In genomic region chr9:127937046-127937382, GRCh38 we compare ENCODE assay signal across 8 cellular contexts. TPM values are rescaled to one million over a fixed set of nuclear protein-coding genes. Genes with fewer than 3 reads are reported as not detected.
DNase-seq lines count a peak whose midpoint lies in the region; ATAC-seq, FAIRE-seq and TF ChIP-seq lines count a peak whose summit lies in the region.

No MANE protein-coding gene starts in this region.

- WGBS in ectodermal cell, 2 experiments: 25 to 27% methylated on average over 6 of the region's 6 CpGs

- H3K4me3 Mint-ChIP-seq in CD4-positive, CD25-positive, alpha-beta regulatory T cell: peak overlapping the region; percentile 92 to 98 (median 96)

- FAIRE-seq in urothelium cell line (lab: Jason Lieb, UNC): no peak

- peaks cover 7% of the 10 kb centered on the region for H3K27me3 Mint-ChIP-seq in CD4-positive, CD25-positive, alpha-beta regulatory T cell

- H3K9me3 Mint-ChIP-seq in CD4-positive, CD25-positive, alpha-beta regulatory T cell: no peaks in the 10 kb centered on the region

- ATAC-seq in CD4-positive, CD25-positive, alpha-beta regulatory T cell (ENCODE audit: low read depth in 2 of 2): no peak
- no peak for ATAC-seq in HG03378 (IDR thresholded peaks at IDR 0.05; ENCODE audit: unreplicated experiment)

- H3K27ac ChIP-seq in CD4-positive, CD25-positive, alpha-beta regulatory T cell (ENCODE audit: insufficient read depth, low read length, poor library complexity, severe bottlenecking): peak overlapping the region; percentile 74
- no peak overlapping the region for H3K27ac ChIP-seq in ectodermal cell (ENCODE audit: insufficient read depth, low read depth, low read length, poor library complexity, severe bottlenecking)
- H3K27ac ChIP-seq in neural cell (ENCODE audit: low read length): no peak overlapping the region

- no peak for TF ChIP-seq CTCF in neural cell (IDR thresholded peaks at IDR 0.05; ENCODE audit: poor library complexity, severe bottlenecking)

- no peak for DNase-seq in CD4-positive, CD25-positive, alpha-beta regulatory T cell
- DNase-seq in MG63 (no peak), cerebellum (ENCODE audit: low spot score) (no peak), urothelium cell line (ENCODE audit: low spot score) (no peak), NCI-H2081 treated with DMSO at 0.1 percent for 48 hours (lab: John Stamatoyannopoulos, UW) (no peak)

- no peaks in the 10 kb centered on the region for H3K9me3 ChIP-seq in CD4-positive, CD25-positive, alpha-beta regulatory T cell (ENCODE audit: control insufficient read depth in 2 of 2, low read length in 2 of 2)
- H3K9me3 ChIP-seq in MG63 (no peaks in the 10 kb centered on the region), ectodermal cell (ENCODE audit: control insufficient read depth, low read length) (no peaks in the 10 kb centered on the region), neural cell (ENCODE audit: low read length) (no peaks in the 10 kb centered on the region)

- H3K9ac ChIP-seq in neural cell (ENCODE audit: low read length): peak overlapping the region; percentile 65

- H3K4me2 ChIP-seq in neural cell (ENCODE audit: low read length): peak overlapping the region; percentile 95

- H3K27me3 ChIP-seq in CD4-positive, CD25-positive, alpha-beta regulatory T cell (ENCODE audit: control insufficient read depth, insufficient read depth, low read length): no peaks in the 10 kb centered on the region
- no peaks in the 10 kb centered on the region for H3K27me3 ChIP-seq in MG63
- no peaks in the 10 kb centered on the region for H3K27me3 ChIP-seq in ectodermal cell (ENCODE audit: control insufficient read depth, insufficient read depth, low read length, poor library complexity, severe bottlenecking)
- no peaks in the 10 kb centered on the region for H3K27me3 ChIP-seq in neural cell (ENCODE audit: insufficient read depth, low read depth, low read length)

- TF ChIP-seq EP300 in neural cell (conservative IDR thresholded peaks at IDR 0.05; ENCODE audit: poor library complexity, severe bottlenecking): no peak

- peaks cover 22% of the 10 kb centered on the region for H3K36me3 ChIP-seq in CD4-positive, CD25-positive, alpha-beta regulatory T cell (ENCODE audit: control insufficient read depth, insufficient read depth, low read length)
- peaks cover 43% of the 10 kb centered on the region for H3K36me3 ChIP-seq in MG63
- peaks cover 2% of the 10 kb centered on the region for H3K36me3 ChIP-seq in ectodermal cell (ENCODE audit: control insufficient read depth, insufficient read depth, low read length)
- H3K36me3 ChIP-seq in neural cell (ENCODE audit: insufficient read depth, low read length): no peaks in the 10 kb centered on the region

- H3K4me1 ChIP-seq in CD4-positive, CD25-positive, alpha-beta regulatory T cell (ENCODE audit: control insufficient read depth, insufficient read depth, low read length, poor library complexity, severe bottlenecking): peaks cover 31% of the 10 kb centered on the region
- peaks cover 2% of the 10 kb centered on the region for H3K4me1 ChIP-seq in ectodermal cell (ENCODE audit: control insufficient read depth, insufficient read depth, low read length)

- peaks cover 4 to 58% (median 28%) of the 10 kb centered on the region in 4 donors for H3K4me1 Mint-ChIP-seq in CD4-positive, CD25-positive, alpha-beta regulatory T cell

- no peaks in the 10 kb centered on the region for H3K9me2 ChIP-seq in neural cell (ENCODE audit: insufficient read depth, low read length)

- no peak for TF ChIP-seq RAD21 in neural cell (conservative IDR thresholded peaks at IDR 0.05)

- H4K20me1 ChIP-seq in neural cell (ENCODE audit: insufficient read depth): no peaks in the 10 kb centered on the region

- H3K79me2 ChIP-seq in neural cell (replicated peaks; ENCODE audit: insufficient read depth, low read length): peaks cover 11% of the 10 kb centered on the region

- peaks cover 5% of the 10 kb centered on the region for H3K36me3 Mint-ChIP-seq in CD4-positive, CD25-positive, alpha-beta regulatory T cell

- peak overlapping the region; percentile 93 to 97 (median 97) for H3K27ac Mint-ChIP-seq in CD4-positive, CD25-positive, alpha-beta regulatory T cell

- H2AFZ ChIP-seq in neural cell (ENCODE audit: low read depth, low read length): no peak overlapping the region

- H3F3A ChIP-seq in neural cell (ENCODE audit: insufficient read depth, low read length, poor library complexity, severe bottlenecking): no peaks in the 10 kb centered on the region

- H3K4me3 ChIP-seq in CD4-positive, CD25-positive, alpha-beta regulatory T cell (ENCODE audit: low read depth, low read length): peak overlapping the region; percentile 81
- H3K4me3 ChIP-seq in MG63: peak overlapping the region; percentile 70
- H3K4me3 ChIP-seq in ectodermal cell (ENCODE audit: insufficient read depth, low read depth, low read length): peak overlapping the region; percentile 80
- H3K4me3 ChIP-seq in neural cell (ENCODE audit: low read length): peak overlapping the region; percentile 92

TF ChIP-seq in neural cell, 6 proteins besides CTCF, POLR2A, EP300 and RAD21 (continues in another document):
- TF ChIP-seq SMC3 (conservative IDR thresholded peaks at IDR 0.05; ENCODE audit: poor library complexity) (no peak), EZH2 (IDR thresholded peaks at IDR 0.05; ENCODE audit: borderline replicate concordance, insufficient read depth, low read length, poor library complexity, severe bottlenecking) (no peak), TAF1 (IDR thresholded peaks at IDR 0.05; ENCODE audit: low read depth) (no peak), MXI1 (conservative IDR thresholded peaks at IDR 0.05; ENCODE audit: poor library complexity, severe bottlenecking) (no peak)

RNA-seq across cellular contexts. Expression of gene DPM2, which starts 0.6 kb away (rescaled TPM):
- 35.7 TPM for total RNA-seq in CD4-positive, CD25-positive, alpha-beta regulatory T cell
- 10 to 100 TPM; 27.5 to 30.6 (median 29.7) TPM for polyA plus RNA-seq in CD4-positive, CD25-positive, alpha-beta regulatory T cell
- total RNA-seq in MG63 (2014; rRNA removed; shearing (Covaris generic); ENCODE audit: low replicate concordance): 23.3 and 38.9 TPM in 2 replicates
- 39.8 TPM for polyA plus RNA-seq in ectodermal cell (2013, experiment 1 of 4)
- polyA plus RNA-seq in ectodermal cell (2013, experiment 2 of 4): 38.0 TPM
- 27.9 TPM for polyA plus RNA-seq in ectodermal cell (2013, experiment 3 of 4)
- polyA plus RNA-seq in ectodermal cell (2013, experiment 4 of 4): 34.1 TPM
- 30.5 and 44.9 TPM in 2 replicates for polyA plus RNA-seq in neural cell
- polyA minus RNA-seq in neural cell: 15.3 and 20.8 TPM in 2 replicates
- 11.0 TPM for total RNA-seq in cerebellum

RNA-seq across cellular contexts. Expression of gene PIP5KL1, which starts 6.4 kb away (rescaled TPM):
- total RNA-seq in CD4-positive, CD25-positive, alpha-beta regulatory T cell: 3.3 TPM
- polyA plus RNA-seq in CD4-positive, CD25-positive, alpha-beta regulatory T cell: 1 to 10 TPM in 1 of 4 donors, under 1 TPM in 2, not detected in 1; 0.22 to 1.1 (median 0.81) TPM
- total RNA-seq in MG63 (2014; rRNA removed; shearing (Covaris generic); ENCODE audit: low replicate concordance): 0.13 TPM in 1 of 2 replicates, not detected in the other
- polyA plus RNA-seq in ectodermal cell (2013, experiment 1 of 4): 3.6 TPM
- 4.1 TPM for polyA plus RNA-seq in ectodermal cell (2013, experiment 2 of 4)
- 3.8 TPM for polyA plus RNA-seq in ectodermal cell (2013, experiment 3 of 4)
- polyA plus RNA-seq in ectodermal cell (2013, experiment 4 of 4): 6.3 TPM
- 3.4 and 5.2 TPM in 2 replicates for polyA plus RNA-seq in neural cell
- 2.5 and 6.6 TPM in 2 replicates for polyA minus RNA-seq in neural cell
- total RNA-seq in cerebellum: 3.5 TPM

RNA-seq across cellular contexts. Expression of gene ST6GALNAC4, which starts 20.2 kb away (rescaled TPM):
- 31.6 TPM for total RNA-seq in CD4-positive, CD25-positive, alpha-beta regulatory T cell
- polyA plus RNA-seq in CD4-positive, CD25-positive, alpha-beta regulatory T cell: 10 to 100 TPM; 23.1 to 23.8 (median 23.7) TPM
- 4.7 and 26.9 TPM in 2 replicates for total RNA-seq in MG63 (2014; rRNA removed; shearing (Covaris generic); ENCODE audit: low replicate concordance)
- polyA plus RNA-seq in ectodermal cell (2013, experiment 1 of 4): 8.7 TPM
- polyA plus RNA-seq in ectodermal cell (2013, experiment 2 of 4): 8.1 TPM
- polyA plus RNA-seq in ectodermal cell (2013, experiment 3 of 4): 10.3 TPM
- 10.7 TPM for polyA plus RNA-seq in ectodermal cell (2013, experiment 4 of 4)
- polyA plus RNA-seq in neural cell: 4.8 and 5.9 TPM in 2 replicates
- polyA minus RNA-seq in neural cell: 5.8 and 6.8 TPM in 2 replicates
- total RNA-seq in cerebellum: 9.0 TPM

RNA-seq across cellular contexts. Expression of gene ST6GALNAC6, which starts 37.6 kb away (rescaled TPM):
- total RNA-seq in CD4-positive, CD25-positive, alpha-beta regulatory T cell: 136 TPM
- 10 to 100 TPM; 43.7 to 50.5 (median 47.9) TPM for polyA plus RNA-seq in CD4-positive, CD25-positive, alpha-beta regulatory T cell
- total RNA-seq in MG63 (2014; rRNA removed; shearing (Covaris generic); ENCODE audit: low replicate concordance): 40.5 and 47.3 TPM in 2 replicates
- polyA plus RNA-seq in ectodermal cell (2013, experiment 1 of 4): 33.3 TPM
- polyA plus RNA-seq in ectodermal cell (2013, experiment 2 of 4): 31.3 TPM
- polyA plus RNA-seq in ectodermal cell (2013, experiment 3 of 4): 26.3 TPM
- 29.3 TPM for polyA plus RNA-seq in ectodermal cell (2013, experiment 4 of 4)
- 44.2 and 59.3 TPM in 2 replicates for polyA plus RNA-seq in neural cell
- polyA minus RNA-seq in neural cell: 30.3 and 33.8 TPM in 2 replicates
- 18.8 TPM for total RNA-seq in cerebellum

RNA-seq across cellular contexts. Expression of gene EEIG1, which starts 43.8 kb away (rescaled TPM):
- 402 TPM for total RNA-seq in CD4-positive, CD25-positive, alpha-beta regulatory T cell
- polyA plus RNA-seq in CD4-positive, CD25-positive, alpha-beta regulatory T cell: 100 to 1,000 TPM; 140 to 190 (median 177) TPM
- 10.3 and 11.8 TPM in 2 replicates for total RNA-seq in MG63 (2014; rRNA removed; shearing (Covaris generic); ENCODE audit: low replicate concordance)
- 24.3 TPM for polyA plus RNA-seq in ectodermal cell (2013, experiment 1 of 4)
- 21.6 TPM for polyA plus RNA-seq in ectodermal cell (2013, experiment 2 of 4)
- polyA plus RNA-seq in ectodermal cell (2013, experiment 3 of 4): 16.7 TPM
- 19.1 TPM for polyA plus RNA-seq in ectodermal cell (2013, experiment 4 of 4)
- 6.7 and 18.5 TPM in 2 replicates for polyA plus RNA-seq in neural cell
- polyA minus RNA-seq in neural cell: 10.7 and 11.2 TPM in 2 replicates
- total RNA-seq in cerebellum: 6.6 TPM
